In genomic region chr5:141762790-141763368, GRCh38 we compare ENCODE assay signal across 16 cellular contexts.
DNase-seq lines count a peak whose midpoint lies in the region; ATAC-seq and TF ChIP-seq lines count a peak whose summit lies in the region.
"Had no signal": no experiment of that assay in that cellular context is flagged by ENCODE, and none has a peak within 500 bp of the region (broad histone marks: within the 10 kb centered on the region; RNA-seq: fewer than 3 reads in every experiment).

No MANE protein-coding gene starts in this region.

- H3K27me3 ChIP-seq in GM06990 (replicated peaks; ENCODE audit: control insufficient read depth, insufficient read depth, low read length) (peaks cover 4% of the 10 kb centered on the region), suprapubic skin (peaks cover 45% of the 10 kb centered on the region)
- H3K27me3 ChIP-seq: testis had no signal

- H3K9me3 ChIP-seq in suprapubic skin, result no peaks in the 10 kb centered on the region
- H3K9me3 ChIP-seq: gastroesophageal sphincter, testis had no signal

- TF ChIP-seq CTCF in GM06990 (IDR thresholded peaks at IDR 0.05; ENCODE audit: insufficient read depth, low read length, poor library complexity, severe bottlenecking) (peak; percentile 34), fibroblast of pulmonary artery (IDR thresholded peaks at IDR 0.05; ENCODE audit: low read length, missing control alignments) (no peak), suprapubic skin (IDR thresholded peaks at IDR 0.05) (no peak)

- no peak for TF ChIP-seq EP300 in suprapubic skin (IDR thresholded peaks at IDR 0.05)

- H3K4me1 ChIP-seq in suprapubic skin, result peaks cover 3% of the 10 kb centered on the region
- H3K4me1 ChIP-seq: gastroesophageal sphincter had no signal

- no peak for DNase-seq in GM06990 (ENCODE audit: extremely low read depth, insufficient read length)
- DNase-seq in fibroblast of pulmonary artery (ENCODE audit: low read depth), result peak; percentile 27
- no peak for DNase-seq in suprapubic skin (ENCODE audit: low spot score in 2 of 2)
- no peak for DNase-seq in NCI-H526 treated with DMSO at 0.1 percent for 48 hours (lab: John Stamatoyannopoulos, UW)
- no peak for DNase-seq in NCI-H2196 (lab: John Stamatoyannopoulos, UW; ENCODE audit: unreplicated experiment)
- no peak for DNase-seq in activated T-cell treated with anti-CD3 and anti-CD28 coated beads for 4 hours
- DNase-seq: activated naive CD4-positive, alpha-beta T cell treated with Interleukin-2 at 50 U/mL for 16 hours; endodermal cell; immature natural killer cell; midbrain; NCI-H2171; testis; WERI-Rb-1 had no signal

- no peak overlapping the region for H3K27ac ChIP-seq in suprapubic skin
- H3K27ac ChIP-seq: gastroesophageal sphincter, testis, WERI-Rb-1 had no signal

- ATAC-seq in GM18868 (IDR thresholded peaks at IDR 0.05; ENCODE audit: unreplicated experiment) (peak; percentile 89), HG03039 (IDR thresholded peaks at IDR 0.05; ENCODE audit: unreplicated experiment) (peak; percentile 58)
- ATAC-seq: gastroesophageal sphincter had no signal

- H3K36me3 ChIP-seq in GM06990 (ENCODE audit: control insufficient read depth, insufficient read depth, low read length) (no peaks in the 10 kb centered on the region), suprapubic skin (no peaks in the 10 kb centered on the region)
- H3K36me3 ChIP-seq: gastroesophageal sphincter, WERI-Rb-1 had no signal

- 73% methylated on average over 8 of the region's 8 CpGs for WGBS in suprapubic skin

- TF ChIP-seq POLR2A in suprapubic skin (IDR thresholded peaks at IDR 0.05), result no peak

- H3K4me3 ChIP-seq in GM06990 (replicated peaks; ENCODE audit: low read depth, low read length) (no peak overlapping the region), fibroblast of pulmonary artery (replicated peaks; ENCODE audit: low read depth, low read length) (no peak overlapping the region), suprapubic skin (no peak overlapping the region)
- H3K4me3 ChIP-seq: gastroesophageal sphincter, testis had no signal
